In genomic region chr1:23118957-23119792, GRCh38 we compare ENCODE assay signal across 1 cellular context.
TF ChIP-seq lines count a peak whose summit lies in the region.

No MANE protein-coding gene starts in this region.

TF ChIP-seq in A549, 52 proteins besides CTCF, POLR2A, EP300 and RAD21 (continued from another document):
- TF ChIP-seq PBX3 (IDR thresholded peaks at IDR 0.05) (no peak), CEBPB (IDR thresholded peaks at IDR 0.05) (no peak), HOXB5 (CRISPR knock-in tag; IDR thresholded peaks at IDR 0.05) (no peak), BCL3 (IDR thresholded peaks at IDR 0.05) (no peak), ZC3H11A (IDR thresholded peaks at IDR 0.05) (no peak), CBX2 (IDR thresholded peaks at IDR 0.05; ENCODE audit: borderline replicate concordance, low read depth) (no peak), FOSL2 (IDR thresholded peaks at IDR 0.05) (no peak), FOSL2 (CRISPR knock-in tag; IDR thresholded peaks at IDR 0.05) (no peak), HES2 (IDR thresholded peaks at IDR 0.05) (no peak), MAX (IDR thresholded peaks at IDR 0.05) (no peak)
